In the genomic region with DNA sequence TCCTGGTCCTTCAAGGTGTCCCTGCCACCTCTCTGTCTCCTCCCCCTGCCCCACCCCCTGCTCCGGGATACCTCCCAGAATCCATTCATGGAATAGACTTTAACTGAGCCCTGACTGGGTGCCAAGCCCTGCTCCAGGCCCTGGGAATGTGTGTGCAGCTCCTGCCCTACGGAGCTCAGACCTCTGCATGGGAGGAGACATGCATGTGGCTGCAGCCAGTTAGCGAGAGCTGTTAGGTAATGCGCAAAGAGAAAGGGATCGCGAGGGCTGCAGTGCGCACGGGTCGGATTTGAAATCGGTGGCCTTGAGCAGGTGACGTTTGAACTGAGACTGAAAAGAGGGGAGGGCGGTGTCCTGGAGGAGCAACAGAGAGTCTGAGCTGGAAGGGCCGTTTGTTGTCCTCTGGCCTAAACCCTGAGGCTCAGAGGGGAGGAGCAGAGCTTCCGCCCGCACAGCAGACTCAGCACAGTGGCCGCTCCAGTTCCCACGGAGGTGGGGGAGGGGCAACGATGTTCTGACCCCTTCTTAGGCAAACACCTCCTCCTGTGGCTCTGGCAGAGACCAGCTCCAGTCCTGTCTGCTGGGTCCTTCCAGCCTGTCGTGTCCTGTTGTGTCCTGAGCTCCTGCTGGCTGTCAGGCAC, we compare ENCODE assay signal across 8 cellular contexts. TPM values are rescaled to one million over a fixed set of nuclear protein-coding genes. Genes with fewer than 3 reads are reported as not detected.
DNase-seq lines count a peak whose midpoint lies in the region; ATAC-seq, FAIRE-seq and TF ChIP-seq lines count a peak whose summit lies in the region.

No MANE protein-coding gene starts in this region.

- H3K9me3 ChIP-seq in thyroid gland: no peaks in the 10 kb centered on the region

- peak overlapping the region in 2 of 3 donors; percentile 37 to 45 for H3K27ac ChIP-seq in thyroid gland

- H3K4me3 ChIP-seq in cardiac fibroblast (replicated peaks in 1 of 2; ENCODE audit: low read depth in 2 of 2, low read length in 2 of 2) (peak overlapping the region; percentile 8 to 24), thyroid gland (replicated peaks in 1 of 3) (no peak overlapping the region)

- TF ChIP-seq CTCF in cardiac fibroblast (IDR thresholded peaks at IDR 0.05; ENCODE audit: low read depth, low read length) (no peak), thyroid gland (IDR thresholded peaks at IDR 0.05) (no peak)

- no peak for FAIRE-seq in RCC 7860 (lab: Jason Lieb, UNC)

- peaks cover 13 to 25% of the 10 kb centered on the region in 2 donors for H3K4me1 ChIP-seq in thyroid gland

- POLR2A ChIA-PET in HEK293T (lab: Yijun Ruan, JAX): no interaction called here

- H3K36me3 ChIP-seq in thyroid gland: no peaks in the 10 kb centered on the region

- no peaks in the 10 kb centered on the region for H3K27me3 ChIP-seq in thyroid gland

- 26 to 37% methylated on average over 18 to 19 of the region's 19 CpGs for WGBS in thyroid gland, 2 donors

- peak; percentile 45 for DNase-seq in NCI-H1417 treated with DMSO at 0.1 percent for 48 hours (lab: John Stamatoyannopoulos, UW)
- DNase-seq in cardiac fibroblast (ENCODE audit: low read depth in 2 of 2): peak; percentile 35 to 41
- DNase-seq in left kidney (ENCODE audit: low read depth, low spot score): peak; percentile 87
- peak; percentile 80 to 90 for DNase-seq in thyroid gland
- no peak for DNase-seq in amniotic stem cell (lab: John Stamatoyannopoulos, UW)
- DNase-seq in RCC 7860 (ENCODE audit: low spot score): no peak
- no peak for DNase-seq in HEK293T (ENCODE audit: extremely low spot score)

- CTCF ChIA-PET in HEK293T (lab: Yijun Ruan, JAX): interaction anchor here (0.6 to 1.2 kb wide), 5 partner anchors 10 to 78 kb away, joined by 3 to 6 read pairs (median 4); no protein-coding TSS in a partner anchor

- ATAC-seq in GM19351 (IDR thresholded peaks at IDR 0.05; ENCODE audit: unreplicated experiment): no peak

- TF ChIP-seq POLR2A in thyroid gland (IDR thresholded peaks at IDR 0.05): peak in 1 of 2 donors; percentile 13

- intact Hi-C loops in thyroid gland (cut with DNase I): no loop called here

TF ChIP-seq in HEK293T, 16 proteins besides CTCF, POLR2A, EP300 and RAD21:
- TF ChIP-seq L3MBTL2 (conservative IDR thresholded peaks at IDR 0.05): no peak
- TF ChIP-seq NFRKB (IDR thresholded peaks at IDR 0.05): no peak
- TF ChIP-seq SUZ12 (IDR thresholded peaks at IDR 0.05): no peak
- TF ChIP-seq ELF4 (IDR thresholded peaks at IDR 0.05): no peak
- TF ChIP-seq ARNT (IDR thresholded peaks at IDR 0.05): no peak
- TF ChIP-seq SP1 (IDR thresholded peaks at IDR 0.05): no peak
- TF ChIP-seq, protein P1, sequence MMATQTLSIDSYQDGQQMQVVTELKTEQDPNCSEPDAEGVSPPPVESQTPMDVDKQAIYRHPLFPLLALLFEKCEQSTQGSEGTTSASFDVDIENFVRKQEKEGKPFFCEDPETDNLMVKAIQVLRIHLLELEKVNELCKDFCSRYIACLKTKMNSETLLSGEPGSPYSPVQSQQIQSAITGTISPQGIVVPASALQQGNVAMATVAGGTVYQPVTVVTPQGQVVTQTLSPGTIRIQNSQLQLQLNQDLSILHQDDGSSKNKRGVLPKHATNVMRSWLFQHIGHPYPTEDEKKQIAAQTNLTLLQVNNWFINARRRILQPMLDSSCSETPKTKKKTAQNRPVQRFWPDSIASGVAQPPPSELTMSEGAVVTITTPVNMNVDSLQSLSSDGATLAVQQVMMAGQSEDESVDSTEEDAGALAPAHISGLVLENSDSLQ (IDR thresholded peaks at IDR 0.05): no peak
- TF ChIP-seq FOXM1 (IDR thresholded peaks at IDR 0.05; ENCODE audit: borderline replicate concordance): no peak
- TF ChIP-seq FOXK2 (IDR thresholded peaks at IDR 0.05): no peak
- TF ChIP-seq CTBP1 (IDR thresholded peaks at IDR 0.05; ENCODE audit: borderline replicate concordance): no peak
- no peak for TF ChIP-seq LEF1 (IDR thresholded peaks at IDR 0.05; ENCODE audit: borderline replicate concordance)
- TF ChIP-seq BHLHE40 (IDR thresholded peaks at IDR 0.05; ENCODE audit: borderline replicate concordance): no peak
- TF ChIP-seq ZNF384 (IDR thresholded peaks at IDR 0.05): no peak
- TF ChIP-seq HDGF (IDR thresholded peaks at IDR 0.05; ENCODE audit: borderline replicate concordance): no peak
- no peak for TF ChIP-seq TARDBP (IDR thresholded peaks at IDR 0.05)
- TF ChIP-seq FOXA1 (IDR thresholded peaks at IDR 0.05): no peak

RNA-seq across cellular contexts. Expression of a gene that starts 19.8 kb away (rescaled TPM):
- 1 to 10 TPM in 1 of 4 donors, under 1 TPM in 3; 0.22 to 3.0 (median 0.66) TPM for total RNA-seq in thyroid gland

RNA-seq across cellular contexts. Expression of a gene that starts 58.8 kb away (rescaled TPM):
- 10 to 100 TPM; 41.0 to 74.3 (median 44.0) TPM for total RNA-seq in thyroid gland

RNA-seq across cellular contexts. Expression of a gene that starts 59.0 kb away (rescaled TPM):
- total RNA-seq in thyroid gland: 10 to 100 TPM; 58.8 to 95.1 (median 72.8) TPM

Comparison
In these comparisons a context has a peak if more than half of its experiments do, and no peak if none do; other contexts are left out.
1. DNase-seq: peak in NCI-H1417 treated with DMSO at 0.1 percent for 48 hours (single experiment), cardiac fibroblast (2 of 2), left kidney (single experiment) and thyroid gland (2 of 2); none in amniotic stem cell (single experiment), RCC 7860 (single experiment) and HEK293T (single experiment).
2. H3K4me3 ChIP-seq: peak in cardiac fibroblast (2 of 2); none in thyroid gland (0 of 3).